Comparison of ENCODE assay signal across 8 cellular contexts in genomic region chr6:72411872-72412708, GRCh38.
DNase-seq lines count a peak whose midpoint lies in the region; ATAC-seq and TF ChIP-seq lines count a peak whose summit lies in the region.

No MANE protein-coding gene starts in this region.

- H3K4me3 ChIP-seq in GM12875 (ENCODE audit: low read depth, low read length) (no peak overlapping the region), cardiac muscle cell (no peak overlapping the region), psoas muscle (no peak overlapping the region)

- peaks cover 18% of the 10 kb centered on the region for H3K27me3 Mint-ChIP-seq in activated naive CD8-positive, alpha-beta T cell treated with anti-CD3 and anti-CD28 coated beads for 36 hours

- WGBS in psoas muscle, 3 donors = 6 to 8% (median 7%) methylated on average over 7 of the region's 7 CpGs

- peak; percentile 98 for TF ChIP-seq CTCF in GM12875 (IDR thresholded peaks at IDR 0.05; ENCODE audit: borderline replicate concordance, insufficient read depth, low read depth, low read length)
- TF ChIP-seq CTCF in cardiac muscle cell (IDR thresholded peaks at IDR 0.05; ENCODE audit: low read depth, low read length) = peak; percentile 100
- TF ChIP-seq CTCF in psoas muscle (IDR thresholded peaks at IDR 0.05) = peak; percentile 100

- H3K27ac Mint-ChIP-seq in activated naive CD8-positive, alpha-beta T cell treated with anti-CD3 and anti-CD28 coated beads for 36 hours = no peak overlapping the region

- H3K36me3 ChIP-seq in cardiac muscle cell (no peaks in the 10 kb centered on the region), psoas muscle (ENCODE audit: insufficient read depth in 1 of 2, low read depth in 1 of 2) (no peaks in the 10 kb centered on the region)

- peaks cover 2% of the 10 kb centered on the region for H3K4me1 Mint-ChIP-seq in activated naive CD8-positive, alpha-beta T cell treated with anti-CD3 and anti-CD28 coated beads for 36 hours

- H3K4me1 ChIP-seq in cardiac muscle cell (ENCODE audit: low read depth) = no peaks in the 10 kb centered on the region
- no peaks in the 10 kb centered on the region for H3K4me1 ChIP-seq in psoas muscle

- no peaks in the 10 kb centered on the region for H3K27me3 ChIP-seq in cardiac muscle cell
- H3K27me3 ChIP-seq in psoas muscle (ENCODE audit: insufficient read depth in 3 of 3, low read length in 2 of 3) = no peaks in the 10 kb centered on the region

- no peaks in the 10 kb centered on the region for H3K9me3 Mint-ChIP-seq in activated naive CD8-positive, alpha-beta T cell treated with anti-CD3 and anti-CD28 coated beads for 36 hours

- H3K4me3 Mint-ChIP-seq in activated naive CD8-positive, alpha-beta T cell treated with anti-CD3 and anti-CD28 coated beads for 36 hours = no peak overlapping the region

- H3K9me3 ChIP-seq in cardiac muscle cell (ENCODE audit: low read depth) (no peaks in the 10 kb centered on the region), psoas muscle (no peaks in the 10 kb centered on the region)

- intact Hi-C loops in psoas muscle (cut with DNase I) = loop anchor here (2.0 to 10.0 kb wide), 6 partner anchors 173 to 913 kb away; no protein-coding TSS in a partner anchor

- DNase-seq in NCI-H1105 (lab: John Stamatoyannopoulos, UW) = peak; percentile 53
- peak; percentile 74 for DNase-seq in SKM-1 treated with dmso at 0.1 percent for 144 hours (lab: John Stamatoyannopoulos, UW; ENCODE audit: unreplicated experiment)
- DNase-seq in activated naive CD8-positive, alpha-beta T cell treated with anti-CD3 and anti-CD28 coated beads for 36 hours = peak; percentile 69
- peak; percentile 78 to 87 for DNase-seq in cardiac muscle cell (ENCODE audit: low read depth in 1 of 2, low spot score in 1 of 2)
- DNase-seq in psoas muscle = peak; percentile 44 to 79

- peak; percentile 88 for ATAC-seq in HG02678 (IDR thresholded peaks at IDR 0.05; ENCODE audit: unreplicated experiment)
- peak; percentile 90 to 98 (median 94) for ATAC-seq in psoas muscle
- no peak for ATAC-seq in HG03280 (IDR thresholded peaks at IDR 0.05; ENCODE audit: unreplicated experiment)

- H3K36me3 Mint-ChIP-seq in activated naive CD8-positive, alpha-beta T cell treated with anti-CD3 and anti-CD28 coated beads for 36 hours = no peaks in the 10 kb centered on the region

- H3K27ac ChIP-seq in cardiac muscle cell (no peak overlapping the region), psoas muscle (no peak overlapping the region)
